ENCODE assay signal across 1 cellular context in genomic region chr19:15296353-15296752, GRCh38.
TF ChIP-seq lines count a peak whose summit lies in the region.

No MANE protein-coding gene starts in this region.

TF ChIP-seq in WTC11, 78 proteins besides CTCF, POLR2A, EP300 and RAD21 (continued from another document):
- TF ChIP-seq ZSCAN18 (CRISPR knock-in tag; IDR thresholded peaks at IDR 0.05) (no peak), NR1H2 (CRISPR knock-in tag; IDR thresholded peaks at IDR 0.05) (no peak)
